ENCODE assay signal across 8 cellular contexts in the genomic region with DNA sequence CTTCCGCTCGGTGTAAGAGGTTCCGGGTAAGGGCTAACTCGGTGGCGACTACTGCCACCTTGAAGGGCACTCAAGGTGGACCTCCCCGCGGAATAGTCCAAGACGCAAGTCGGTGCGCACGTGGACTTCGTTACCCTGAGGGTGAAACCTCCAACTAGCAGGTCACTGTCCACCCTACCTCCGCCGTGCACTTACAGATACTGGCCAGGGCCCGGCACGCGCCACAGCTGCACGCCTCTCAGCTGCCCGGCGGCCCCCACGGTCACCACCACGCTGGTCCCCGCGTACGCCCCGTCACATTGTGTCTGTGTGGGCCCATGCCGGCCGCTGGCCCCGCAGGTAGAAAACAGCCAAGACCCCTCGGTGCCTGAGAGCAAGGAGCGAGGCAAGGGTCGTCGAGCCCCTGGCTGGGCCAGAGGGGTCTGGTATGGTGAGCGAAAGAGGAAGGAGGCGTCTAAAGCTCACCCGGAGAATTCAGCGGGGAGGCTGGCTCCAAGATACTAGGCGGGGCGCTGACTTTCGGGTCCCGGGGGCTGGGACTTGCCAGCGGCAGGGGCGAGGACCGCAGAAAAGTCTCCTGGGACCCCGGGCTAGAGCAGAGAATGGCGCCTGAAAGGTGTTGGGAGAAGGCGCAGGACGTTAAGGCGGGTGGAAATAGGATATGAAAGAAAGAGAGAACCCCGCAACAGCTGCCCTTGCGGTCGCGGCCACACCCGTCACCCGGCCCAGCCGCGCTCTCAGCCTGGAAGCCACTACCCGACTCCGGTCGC.
DNase-seq lines count a peak whose midpoint lies in the region; ATAC-seq lines count a peak whose summit lies in the region.

No MANE protein-coding gene starts in this region.

- peak; percentile 44 for ATAC-seq in HG02981 (IDR thresholded peaks at IDR 0.05; ENCODE audit: unreplicated experiment)
- ATAC-seq in stimulated activated naive CD8-positive, alpha-beta T cell treated with anti-CD3 and anti-CD28 coated beads, Interleukin-15, Interleukin-2, amounts not matched to agents 100 U/mL and 50 U/mL, for 24 hours = no peak
- ATAC-seq in HG02884 (IDR thresholded peaks at IDR 0.05; ENCODE audit: unreplicated experiment) = no peak
- ATAC-seq in HG03025 (IDR thresholded peaks at IDR 0.05; ENCODE audit: low FRiP score, unreplicated experiment) = no peak

- peaks cover 2% of the 10 kb centered on the region for H3K36me3 Mint-ChIP-seq in activated naive CD4-positive, alpha-beta T cell treated with anti-CD3 and anti-CD28 coated beads, Interleukin-2, amount 50 U/mL, for 24 hours

- peaks cover 23% of the 10 kb centered on the region for H3K4me1 Mint-ChIP-seq in activated naive CD4-positive, alpha-beta T cell treated with anti-CD3 and anti-CD28 coated beads, Interleukin-2, amount 50 U/mL, for 24 hours

- no peaks in the 10 kb centered on the region for H3K9me3 Mint-ChIP-seq in activated naive CD4-positive, alpha-beta T cell treated with anti-CD3 and anti-CD28 coated beads, Interleukin-2, amount 50 U/mL, for 24 hours

- peaks cover 6% of the 10 kb centered on the region for H3K27me3 Mint-ChIP-seq in activated naive CD4-positive, alpha-beta T cell treated with anti-CD3 and anti-CD28 coated beads, Interleukin-2, amount 50 U/mL, for 24 hours

- no peak overlapping the region for H3K27ac Mint-ChIP-seq in activated naive CD4-positive, alpha-beta T cell treated with anti-CD3 and anti-CD28 coated beads, Interleukin-2, amount 50 U/mL, for 24 hours

- DNase-seq in AG08395 (ENCODE audit: low spot score) = peak; percentile 35
- peak; percentile 69 for DNase-seq in islet precursor cell
- DNase-seq in stimulated activated naive CD8-positive, alpha-beta T cell treated with anti-CD3 and anti-CD28 coated beads, Interleukin-15, Interleukin-2, amounts not matched to agents 100 U/mL and 50 U/mL, for 24 hours = peak; percentile 49
- no peak for DNase-seq in central memory CD4-positive, alpha-beta T cell

- peak overlapping the region; percentile 81 for H3K4me3 Mint-ChIP-seq in activated naive CD4-positive, alpha-beta T cell treated with anti-CD3 and anti-CD28 coated beads, Interleukin-2, amount 50 U/mL, for 24 hours
